In genomic region chr11:76208438-76208828, GRCh38 we compare ENCODE assay signal across 9 cellular contexts. TPM values are rescaled to one million over a fixed set of nuclear protein-coding genes. Genes with fewer than 3 reads are reported as not detected.
DNase-seq lines count a peak whose midpoint lies in the region; ATAC-seq and TF ChIP-seq lines count a peak whose summit lies in the region.
"Had no signal": no experiment of that assay in that cellular context is flagged by ENCODE, and none has a peak within 500 bp of the region (broad histone marks: within the 10 kb centered on the region; RNA-seq: fewer than 3 reads in every experiment).

No MANE protein-coding gene starts in this region.

- H3K4me1 Mint-ChIP-seq in activated CD4-positive, alpha-beta memory T cell treated with anti-CD3 and anti-CD28 coated beads for 36 hours (ENCODE audit: low read depth) = peaks cover 14% of the 10 kb centered on the region

- TF ChIP-seq CTCF in stomach (IDR thresholded peaks at IDR 0.05) = no peak

- 0 to 1% (median 0%) methylated on average over 3 to 27 of the region's 27 CpGs for WGBS in stomach, 5 donors

- no peak for TF ChIP-seq POLR2A in stomach (IDR thresholded peaks at IDR 0.05)

- no peaks in the 10 kb centered on the region for H3K36me3 Mint-ChIP-seq in activated CD4-positive, alpha-beta memory T cell treated with anti-CD3 and anti-CD28 coated beads for 36 hours

- H3K4me3 Mint-ChIP-seq in activated CD4-positive, alpha-beta memory T cell treated with anti-CD3 and anti-CD28 coated beads for 36 hours = peak overlapping the region; percentile 66

- DNase-seq in DMS 273 (lab: John Stamatoyannopoulos, UW; ENCODE audit: unreplicated experiment) (peak; percentile 58), DMS 273 treated with DMSO at 0.1 percent for 48 hours (lab: John Stamatoyannopoulos, UW) (no peak), stomach (no peak), NCI-H146 treated with DMSO at 0.1 percent for 48 hours (lab: John Stamatoyannopoulos, UW; ENCODE audit: unreplicated experiment) (no peak)
- DNase-seq in activated CD4-positive, alpha-beta memory T cell treated with anti-CD3 and anti-CD28 coated beads for 36 hours = no peak
- DNase-seq in stimulated activated CD4-positive, alpha-beta T cell treated with anti-CD3 and anti-CD28 coated beads, Interleukin-15, amount 100 ng/mL, for 24 hours = no peak

- H3K27me3 Mint-ChIP-seq in activated CD4-positive, alpha-beta memory T cell treated with anti-CD3 and anti-CD28 coated beads for 36 hours = peaks cover 51% of the 10 kb centered on the region

- H3K27me3 ChIP-seq in iPS-20b (ENCODE audit: insufficient read depth, low read length) = peaks cover 100% of the 10 kb centered on the region
- H3K27me3 ChIP-seq in stomach = peaks cover 5 to 99% (median 77%) of the 10 kb centered on the region in 3 donors

- intact Hi-C loops in activated CD4-positive, alpha-beta memory T cell treated with anti-CD3 and anti-CD28 coated beads for 36 hours (cut with micrococcal nuclease) = loop anchor here (5.0 to 10.0 kb wide), 3 partner anchors 169 to 311 kb away; no protein-coding TSS in a partner anchor
- intact Hi-C loops in stomach (cut with DNase I; ENCODE audit: low total_unique reads) = no loop called here

- no peak overlapping the region for H3K27ac Mint-ChIP-seq in activated CD4-positive, alpha-beta memory T cell treated with anti-CD3 and anti-CD28 coated beads for 36 hours

- H3K9me3 ChIP-seq in iPS-20b (ENCODE audit: insufficient read depth, low read depth, low read length) (no peaks in the 10 kb centered on the region), stomach (no peaks in the 10 kb centered on the region)

- no peaks in the 10 kb centered on the region for H3K9me3 Mint-ChIP-seq in activated CD4-positive, alpha-beta memory T cell treated with anti-CD3 and anti-CD28 coated beads for 36 hours

- POLR2A ChIA-PET in activated CD4-positive, alpha-beta memory T cell treated with anti-CD3 and anti-CD28 coated beads for 36 hours (lab: Charles Lee) = interaction anchor here (1.3 kb wide), 1 partner anchor 26 kb away, joined by 3 read pairs; no protein-coding TSS in a partner anchor

- TF ChIP-seq EP300 in stomach (IDR thresholded peaks at IDR 0.05) = no peak

- H3K36me3 ChIP-seq in iPS-20b (ENCODE audit: insufficient read depth, low read depth, low read length) (no peaks in the 10 kb centered on the region), stomach (no peaks in the 10 kb centered on the region)

- H3K4me3 ChIP-seq in iPS-20b (ENCODE audit: low read length) = peak overlapping the region; percentile 59; the same call in 1 of the 2 replicates
- H3K4me3 ChIP-seq in stomach = peak overlapping the region; percentile 53 to 64 (median 56)

- H3K9ac ChIP-seq in iPS-20b (ENCODE audit: low read depth, low read length) = no peak overlapping the region

- H3K4me1 ChIP-seq in iPS-20b (ENCODE audit: insufficient read depth, low read length) (peaks cover 7% of the 10 kb centered on the region; the same call in 1 of the 2 replicates), stomach (peaks cover 54 to 64% (median 60%) of the 10 kb centered on the region in 4 donors)

- H3K27ac ChIP-seq in iPS-20b (ENCODE audit: low read length) (no peak overlapping the region), stomach (peak overlapping the region in 2 of 5 donors; percentile 28 to 70)
- H3K27ac ChIP-seq: 22Rv1 had no signal

- CTCF ChIA-PET in activated CD4-positive, alpha-beta memory T cell treated with anti-CD3 and anti-CD28 coated beads for 36 hours (lab: Charles Lee) = interaction anchor here (0.6 to 8.2 kb wide), 54 partner anchors 10 to 1096 kb away, joined by 3 to 241 read pairs (median 4); partner anchors contain the start of gene LRRC32

- no peak for ATAC-seq in HG03439 (IDR thresholded peaks at IDR 0.05; ENCODE audit: unreplicated experiment)

RNA-seq across cellular contexts. Expression of gene WNT11, which starts 2.1 kb away (rescaled TPM):
- total RNA-seq in activated CD4-positive, alpha-beta memory T cell treated with anti-CD3 and anti-CD28 coated beads for 36 hours = not detected
- 10 to 100 TPM in 2 of 5 donors, 1 to 10 TPM in 1, not detected in 2; 1.8 to 96.7 (median 34.4) TPM for total RNA-seq in stomach
- polyA plus RNA-seq in stomach = under 1 TPM; 0.12 to 0.76 (median 0.30) TPM
